In the genomic region with DNA sequence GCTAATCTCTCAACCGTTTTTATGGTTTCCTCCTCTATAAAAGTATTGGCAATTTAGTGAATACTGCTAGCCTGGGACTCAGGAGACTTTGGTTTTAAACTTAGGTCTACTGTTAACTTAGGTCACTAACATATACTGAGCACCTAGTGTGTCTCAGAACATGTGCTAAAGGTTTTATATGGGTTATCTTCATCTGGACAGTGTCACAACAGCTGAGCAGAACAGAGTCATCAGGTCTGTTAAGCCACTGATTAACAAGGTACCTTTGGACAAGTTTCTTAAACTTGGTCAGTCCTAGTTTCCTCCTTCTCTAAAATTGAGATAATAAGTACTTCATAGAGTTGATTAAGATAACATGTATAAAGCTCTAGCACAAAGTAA, we compare ENCODE assay signal across 16 cellular contexts. TPM values are rescaled to one million over a fixed set of nuclear protein-coding genes. Genes with fewer than 3 reads are reported as not detected.
DNase-seq lines count a peak whose midpoint lies in the region; ATAC-seq and TF ChIP-seq lines count a peak whose summit lies in the region.
"Had no signal": no experiment of that assay in that cellular context is flagged by ENCODE, and none has a peak within 500 bp of the region (broad histone marks: within the 10 kb centered on the region; RNA-seq: fewer than 3 reads in every experiment).

No MANE protein-coding gene starts in this region.

- H3K9me3 Mint-ChIP-seq in T-cell, result no peaks in the 10 kb centered on the region
- H3K9me3 Mint-ChIP-seq: activated T-cell treated with anti-CD3 and anti-CD28 coated beads, Interleukin-2, amount 50 U/mL, for 24 hours had no signal

- H3K9ac ChIP-seq in PC-3 (ENCODE audit: low read length), result no peak overlapping the region
- H3K9ac ChIP-seq: BLaER1 treated with 17β-estradiol and CSF1 and Interleukin-3, amounts not matched to agents 10 nM and 100 nM had no signal

- no peaks in the 10 kb centered on the region for H3K9me2 ChIP-seq in PC-3 (replicated peaks; ENCODE audit: low read length)

- H3K4me3 ChIP-seq in vagina (no peak overlapping the region), PC-3 (ENCODE audit: low read length) (no peak overlapping the region)
- H3K4me3 ChIP-seq: BLaER1 treated with 17β-estradiol and CSF1 and Interleukin-3, amounts not matched to agents 10 nM and 100 nM; PC-9 had no signal

- no peak for TF ChIP-seq POLR2A in vagina (IDR thresholded peaks at IDR 0.05)

- ATAC-seq in GM18861 (IDR thresholded peaks at IDR 0.05; ENCODE audit: unreplicated experiment) (peak; percentile 16), GM21423 (IDR thresholded peaks at IDR 0.05; ENCODE audit: unreplicated experiment) (peak; percentile 28), HG03095 (IDR thresholded peaks at IDR 0.05; ENCODE audit: unreplicated experiment) (peak; percentile 27), PC-3 (no peak), T-cell (replicated peaks in 1 of 4) (no peak)

- TF ChIP-seq CTCF in VCaP (conservative IDR thresholded peaks at IDR 0.05) (no peak), vagina (IDR thresholded peaks at IDR 0.05) (no peak), PC-3 (conservative IDR thresholded peaks at IDR 0.05; ENCODE audit: low read depth, low read length) (no peak)

- H3K27me3 Mint-ChIP-seq in T-cell, result no peaks in the 10 kb centered on the region
- H3K27me3 Mint-ChIP-seq: activated T-cell treated with anti-CD3 and anti-CD28 coated beads, Interleukin-2, amount 50 U/mL, for 24 hours had no signal

- H3K27ac ChIP-seq in VCaP, result peak overlapping the region; percentile 77
- H3K27ac ChIP-seq in vagina, result no peak overlapping the region
- H3K27ac ChIP-seq in PC-3 (ENCODE audit: low read length), result no peak overlapping the region
- H3K27ac ChIP-seq: BLaER1 treated with 17β-estradiol and CSF1 and Interleukin-3, amounts not matched to agents 10 nM and 100 nM had no signal

- H3K4me1 ChIP-seq in vagina (peaks cover 7% of the 10 kb centered on the region), PC-3 (ENCODE audit: insufficient read depth, low read length) (peaks cover 8% of the 10 kb centered on the region; the same call in 1 of the 2 replicates)

- peaks cover 13% of the 10 kb centered on the region for H4K20me1 ChIP-seq in PC-3 (ENCODE audit: low read length)

- H3K27ac Mint-ChIP-seq in T-cell, result no peak overlapping the region
- H3K27ac Mint-ChIP-seq: activated T-cell treated with anti-CD3 and anti-CD28 coated beads, Interleukin-2, amount 50 U/mL, for 24 hours had no signal

- H2AFZ ChIP-seq in PC-3 (ENCODE audit: low read length), result no peak overlapping the region
- H2AFZ ChIP-seq: PC-9 had no signal

- intact Hi-C loops in vagina (cut with DNase I) (loop anchor here (2.0 to 10.0 kb wide), 2 partner anchors 92 to 180 kb away; no protein-coding TSS in a partner anchor), PC-3 (cut with micrococcal nuclease) (loop anchor here (1.0 kb wide), 1 partner anchor 180 kb away; no protein-coding TSS in a partner anchor)

- peaks cover 43% of the 10 kb centered on the region for H3K79me2 ChIP-seq in PC-3 (ENCODE audit: low read length)

- BruUV-seq in PC-3 (replicated peaks; lab: Mats Ljungman, UMichigan), result no TSS peak

- no peaks in the 10 kb centered on the region for H3K36me3 Mint-ChIP-seq in T-cell

- H3K9me3 ChIP-seq in vagina, result no peaks in the 10 kb centered on the region
- no peaks in the 10 kb centered on the region for H3K9me3 ChIP-seq in PC-3 (ENCODE audit: low read length)
- H3K9me3 ChIP-seq: BLaER1 treated with 17β-estradiol and CSF1 and Interleukin-3, amounts not matched to agents 10 nM and 100 nM had no signal

- CTCF ChIA-PET in PC-3 (lab: Charles Lee), result no interaction called here
- CTCF ChIA-PET in T-cell (lab: Charles Lee), result interaction anchor here (0.7 to 8.8 kb wide), 11 partner anchors 8 to 607 kb away, joined by 3 to 77 read pairs (median 3); no protein-coding TSS in a partner anchor

- H3K36me3 ChIP-seq in vagina, result no peaks in the 10 kb centered on the region
- H3K36me3 ChIP-seq in PC-3 (ENCODE audit: low read depth, low read length), result no peaks in the 10 kb centered on the region

- H3K27me3 ChIP-seq in vagina, result no peaks in the 10 kb centered on the region
- no peaks in the 10 kb centered on the region for H3K27me3 ChIP-seq in PC-3 (ENCODE audit: low read length)
- H3K27me3 ChIP-seq: BLaER1 treated with 17β-estradiol and CSF1 and Interleukin-3, amounts not matched to agents 10 nM and 100 nM had no signal

- peaks cover 6% of the 10 kb centered on the region for H3F3A ChIP-seq in PC-3 (ENCODE audit: low read length, unreplicated experiment)

- H3K4me3 Mint-ChIP-seq in T-cell, result no peak overlapping the region
- H3K4me3 Mint-ChIP-seq: activated T-cell treated with anti-CD3 and anti-CD28 coated beads, Interleukin-2, amount 50 U/mL, for 24 hours had no signal

- H3K4me2 ChIP-seq in PC-3 (ENCODE audit: low read length), result no peak overlapping the region
- H3K4me2 ChIP-seq: BLaER1 treated with 17β-estradiol and CSF1 and Interleukin-3, amounts not matched to agents 10 nM and 100 nM; PC-9 had no signal

- DNase-seq in vagina (ENCODE audit: extremely low spot score in 2 of 2) (no peak), PC-3 (no peak), T-cell (no peak)
- no peak for DNase-seq in stimulated activated naive CD4-positive, alpha-beta T cell treated with Interleukin-2 at 50 U/mL for 16 hours (lab: John Stamatoyannopoulos, UW)
- DNase-seq: activated T-cell treated with anti-CD3 and anti-CD28 coated beads, Interleukin-2, amount 50 U/mL, for 24 hours; GOT3; mesendoderm; NCI-H2029 treated with DMSO at 0.1 percent for 48 hours; PC-9 had no signal

- peaks cover 23 to 28% (median 24%) of the 10 kb centered on the region in 3 donors for H3K4me1 Mint-ChIP-seq in T-cell

- POLR2A ChIA-PET in PC-3 (lab: Charles Lee; ENCODE audit: unreplicated experiment), result interaction anchor here (0.6 kb wide), 1 partner anchor 172 kb away, joined by 4 read pairs; no protein-coding TSS in a partner anchor
- POLR2A ChIA-PET in T-cell (lab: Charles Lee), result interaction anchor here (1.1 to 1.6 kb wide), 2 partner anchors 179 to 180 kb away, joined by 3 to 5 read pairs; no protein-coding TSS in a partner anchor

RNA-seq across cellular contexts. Expression of a gene that starts 30.6 kb away (rescaled TPM):
- total RNA-seq in vagina (103 TPM), PC-3 (2014; rRNA removed) (86.9 and 88.2 TPM in 2 replicates), T-cell (10 to 100 TPM; 10.5 to 41.1 (median 25.1) TPM)

RNA-seq across cellular contexts. Expression of a gene that starts 38.4 kb away (rescaled TPM):
- total RNA-seq in vagina (not detected), PC-3 (2014; rRNA removed) (not detected in 2 replicates), T-cell (not detected)
- total RNA-seq: temporal lobe had no signal

RNA-seq across cellular contexts. Expression of a gene that starts 56.4 kb away (rescaled TPM):
- 102 TPM for total RNA-seq in vagina
- not detected in 2 replicates for total RNA-seq in PC-3 (2014; rRNA removed)
- total RNA-seq in T-cell, result not detected
- total RNA-seq: pulmonary artery endothelial cell, temporal lobe had no signal

Comparison
In these comparisons a context has a peak if more than half of its experiments do, and no peak if none do; other contexts are left out.
1. ATAC-seq: peak in GM18861 (single experiment), GM21423 (single experiment) and HG03095 (single experiment); none in PC-3 (single experiment) and T-cell (0 of 4).
2. RNA of a gene that starts 56.4 kb away (total RNA-seq): 102 TPM in vagina (single experiment); not detected in PC-3 and not detected in T-cell; every median in the first group is over 10 times any median in the second.